ENCODE assay signal across 1 cellular context in the genomic region with DNA sequence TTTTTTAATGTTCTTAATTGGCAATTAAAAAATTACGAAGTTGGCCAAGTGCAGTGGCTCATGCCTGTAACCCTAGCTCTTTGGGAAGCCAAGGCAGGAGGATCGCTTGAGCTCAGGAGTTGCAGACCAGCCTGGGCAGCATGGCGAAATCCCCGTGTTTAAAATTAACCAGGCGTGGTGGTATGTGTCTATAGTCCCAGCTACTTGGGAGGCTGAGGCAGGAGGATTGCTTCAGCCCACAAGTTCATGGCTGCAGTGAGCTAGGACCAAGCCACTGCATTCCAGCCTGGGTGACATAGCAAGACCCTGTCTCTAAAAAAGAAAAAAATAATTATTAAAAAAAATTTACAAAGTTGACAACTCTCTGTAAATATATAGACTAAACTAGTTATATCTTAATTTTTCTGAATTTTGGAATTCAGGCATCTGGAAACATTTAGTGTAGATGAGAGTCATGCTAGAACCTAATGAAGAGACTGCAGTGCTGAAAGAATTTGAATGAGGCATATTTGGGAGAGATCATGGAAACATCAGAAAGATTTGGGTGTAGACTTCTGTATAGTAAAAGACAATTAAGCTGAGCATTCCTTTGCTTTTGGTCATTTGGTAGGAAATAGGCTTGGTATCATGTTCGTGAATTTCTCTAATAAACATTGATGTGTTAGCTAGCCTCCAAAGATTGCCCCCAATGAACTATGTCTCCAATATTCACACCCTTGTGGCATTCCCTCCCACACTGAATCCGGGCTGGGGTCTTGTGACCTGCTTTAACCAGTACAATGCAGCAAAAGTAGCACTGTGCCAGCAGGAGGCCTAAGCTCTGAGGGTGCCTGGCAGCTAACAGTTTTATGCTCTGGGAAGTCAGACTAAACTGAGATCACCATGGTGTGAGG.
TF ChIP-seq lines count a peak whose summit lies in the region.

No MANE protein-coding gene starts in this region.

TF ChIP-seq in IMR-90, 13 proteins besides CTCF, POLR2A, EP300 and RAD21:
- TF ChIP-seq, protein P1, sequence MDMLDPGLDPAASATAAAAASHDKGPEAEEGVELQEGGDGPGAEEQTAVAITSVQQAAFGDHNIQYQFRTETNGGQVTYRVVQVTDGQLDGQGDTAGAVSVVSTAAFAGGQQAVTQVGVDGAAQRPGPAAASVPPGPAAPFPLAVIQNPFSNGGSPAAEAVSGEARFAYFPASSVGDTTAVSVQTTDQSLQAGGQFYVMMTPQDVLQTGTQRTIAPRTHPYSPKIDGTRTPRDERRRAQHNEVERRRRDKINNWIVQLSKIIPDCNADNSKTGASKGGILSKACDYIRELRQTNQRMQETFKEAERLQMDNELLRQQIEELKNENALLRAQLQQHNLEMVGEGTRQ (IDR thresholded peaks at IDR 0.05; ENCODE audit: low read depth, low read length): peak; percentile 58
- TF ChIP-seq NFE2L2 (IDR thresholded peaks at IDR 0.05; ENCODE audit: low read depth, low read length): no peak
